In the genomic region with DNA sequence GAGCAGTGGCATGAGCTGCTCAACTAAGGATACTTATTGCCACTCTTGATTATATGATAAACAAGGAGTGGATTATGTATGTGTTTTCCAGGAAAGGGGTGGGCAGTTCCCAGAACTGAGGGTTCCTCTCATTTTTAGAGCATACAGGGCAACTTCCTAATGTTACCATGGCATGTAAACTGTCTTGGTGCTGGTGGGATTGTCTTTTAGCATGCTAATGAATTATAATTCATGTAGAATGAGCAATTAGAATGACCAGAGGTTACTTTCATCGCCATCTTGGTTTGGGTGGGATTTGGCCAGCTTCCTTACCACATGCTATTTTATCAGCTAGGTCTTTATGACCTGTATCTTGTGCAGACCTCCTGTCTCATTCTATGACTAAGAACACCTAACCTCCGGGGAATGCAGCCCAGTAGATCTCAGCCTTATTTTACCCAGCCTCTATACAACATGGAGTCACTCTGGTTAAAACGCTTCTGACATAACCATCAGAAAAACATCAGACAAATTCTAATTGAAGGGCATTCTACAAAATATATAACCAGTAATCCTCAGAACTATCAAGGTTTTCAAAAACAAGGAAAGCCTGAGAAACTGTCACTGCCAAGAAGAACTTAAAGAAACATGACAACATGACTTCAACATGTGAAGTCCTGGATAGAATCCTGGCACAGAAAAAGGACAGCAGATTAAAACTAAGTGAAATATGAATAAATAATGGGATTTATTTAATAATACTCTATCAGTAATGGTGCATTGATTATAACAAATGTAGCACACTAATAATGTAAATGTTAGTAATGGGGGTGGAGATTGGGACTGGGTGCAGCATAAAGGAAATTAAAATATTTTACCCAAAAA, we compare ENCODE assay signal across 19 cellular contexts.
DNase-seq lines count a peak whose midpoint lies in the region; ATAC-seq, FAIRE-seq and TF ChIP-seq lines count a peak whose summit lies in the region.
"Had no signal": no experiment of that assay in that cellular context is flagged by ENCODE, and none has a peak within 500 bp of the region (broad histone marks: within the 10 kb centered on the region; RNA-seq: fewer than 3 reads in every experiment).

No MANE protein-coding gene starts in this region.

- H3K9me3 ChIP-seq in astrocyte (ENCODE audit: insufficient read depth, low read depth, low read length), result no peaks in the 10 kb centered on the region
- no peaks in the 10 kb centered on the region for H3K9me3 ChIP-seq in osteoblast (ENCODE audit: low read depth, low read length)
- H3K9me3 ChIP-seq: BLaER1 treated with 17β-estradiol and CSF1 and Interleukin-3, amounts not matched to agents 10 nM and 100 nM had no signal

- H3K4me2 ChIP-seq in astrocyte (ENCODE audit: low read length), result no peak overlapping the region
- H3K4me2 ChIP-seq in osteoblast (ENCODE audit: insufficient read depth, low read length), result no peak overlapping the region

- H2AFZ ChIP-seq in astrocyte (ENCODE audit: low read depth, low read length), result no peak overlapping the region
- peak overlapping the region; percentile 30 for H2AFZ ChIP-seq in osteoblast (ENCODE audit: low read length)

- ATAC-seq in GM19463 (IDR thresholded peaks at IDR 0.05; ENCODE audit: unreplicated experiment) (no peak), HG02870 (IDR thresholded peaks at IDR 0.05; ENCODE audit: unreplicated experiment) (no peak), GM21529 (IDR thresholded peaks at IDR 0.05; ENCODE audit: unreplicated experiment) (no peak)
- ATAC-seq: CD8-positive, alpha-beta T cell had no signal

- H3K36me3 Mint-ChIP-seq in astrocyte (ENCODE audit: low read depth, unreplicated experiment), result no peaks in the 10 kb centered on the region
- H3K36me3 Mint-ChIP-seq in activated CD4-positive, alpha-beta memory T cell treated with anti-CD3 and anti-CD28 coated beads for 36 hours, result no peaks in the 10 kb centered on the region
- H3K36me3 Mint-ChIP-seq: CD8-positive, alpha-beta T cell had no signal

- no peak overlapping the region for H3K4me3 Mint-ChIP-seq in astrocyte (ENCODE audit: unreplicated experiment)
- H3K4me3 Mint-ChIP-seq in activated CD4-positive, alpha-beta memory T cell treated with anti-CD3 and anti-CD28 coated beads for 36 hours, result no peak overlapping the region
- H3K4me3 Mint-ChIP-seq: B cell; CD8-positive, alpha-beta T cell; H9 had no signal

- peak; percentile 4 for DNase-seq in Daoy (ENCODE audit: low read depth)
- peak; percentile 40 for DNase-seq in M059J (ENCODE audit: low read depth)
- DNase-seq in astrocyte (ENCODE audit: low read depth), result peak; percentile 1
- no peak for DNase-seq in osteoblast (ENCODE audit: insufficient read length, low spot score, missing footprints)
- no peak for DNase-seq in activated CD4-positive, alpha-beta memory T cell treated with anti-CD3 and anti-CD28 coated beads for 36 hours
- DNase-seq: 8988T; Calu3; CD8-positive, alpha-beta T cell; DMS79 treated with DMSO at 0.1 percent for 48 hours; GDM1; H9 had no signal

- H3K4me3 ChIP-seq in astrocyte (ENCODE audit: insufficient read depth, low read depth, low read length) (no peak overlapping the region), osteoblast (ENCODE audit: insufficient read depth, low read length) (no peak overlapping the region)
- H3K4me3 ChIP-seq: BLaER1 treated with 17β-estradiol and CSF1 and Interleukin-3, amounts not matched to agents 10 nM and 100 nM had no signal

- H3K79me2 ChIP-seq in astrocyte (ENCODE audit: insufficient read depth, low read length), result no peaks in the 10 kb centered on the region
- no peaks in the 10 kb centered on the region for H3K79me2 ChIP-seq in osteoblast (ENCODE audit: insufficient read depth, low read length)

- POLR2A ChIA-PET in activated CD4-positive, alpha-beta memory T cell treated with anti-CD3 and anti-CD28 coated beads for 36 hours (lab: Charles Lee), result no interaction called here

- no peaks in the 10 kb centered on the region for H3K4me1 ChIP-seq in astrocyte (ENCODE audit: insufficient read depth, low read length)
- no peaks in the 10 kb centered on the region for H3K4me1 ChIP-seq in osteoblast (ENCODE audit: insufficient read depth, low read length)

- CTCF ChIA-PET in activated CD4-positive, alpha-beta memory T cell treated with anti-CD3 and anti-CD28 coated beads for 36 hours (lab: Charles Lee), result no interaction called here

- H3K9me3 Mint-ChIP-seq in astrocyte (ENCODE audit: unreplicated experiment), result no peaks in the 10 kb centered on the region
- no peaks in the 10 kb centered on the region for H3K9me3 Mint-ChIP-seq in activated CD4-positive, alpha-beta memory T cell treated with anti-CD3 and anti-CD28 coated beads for 36 hours
- H3K9me3 Mint-ChIP-seq: CD8-positive, alpha-beta T cell; H9 had no signal

- H3K36me3 ChIP-seq in astrocyte (ENCODE audit: insufficient read depth, low read length) (no peaks in the 10 kb centered on the region), osteoblast (ENCODE audit: insufficient read depth, low read length) (no peaks in the 10 kb centered on the region)
- H3K36me3 ChIP-seq: BLaER1 treated with 17β-estradiol and CSF1 and Interleukin-3, amounts not matched to agents 10 nM and 100 nM had no signal

- H4K20me1 ChIP-seq in astrocyte (ENCODE audit: insufficient read depth, low read length) (no peaks in the 10 kb centered on the region), osteoblast (ENCODE audit: insufficient read depth, low read length) (no peaks in the 10 kb centered on the region)
- H4K20me1 ChIP-seq: BLaER1 treated with 17β-estradiol and CSF1 and Interleukin-3, amounts not matched to agents 10 nM and 100 nM had no signal

- intact Hi-C loops in activated CD4-positive, alpha-beta memory T cell treated with anti-CD3 and anti-CD28 coated beads for 36 hours (cut with micrococcal nuclease), result no loop called here

- no peak overlapping the region for H3K9ac ChIP-seq in astrocyte (ENCODE audit: low read length)
- H3K9ac ChIP-seq: BLaER1 treated with 17β-estradiol and CSF1 and Interleukin-3, amounts not matched to agents 10 nM and 100 nM had no signal

- H3K27ac ChIP-seq in astrocyte (ENCODE audit: low read depth, low read length) (no peak overlapping the region), osteoblast (ENCODE audit: low read depth, low read length) (no peak overlapping the region)
- H3K27ac ChIP-seq: BLaER1 treated with 17β-estradiol and CSF1 and Interleukin-3, amounts not matched to agents 10 nM and 100 nM had no signal

- no peaks in the 10 kb centered on the region for H3K27me3 ChIP-seq in astrocyte (ENCODE audit: insufficient read depth, low read length)
- H3K27me3 ChIP-seq in osteoblast (ENCODE audit: insufficient read depth, low read length), result no peaks in the 10 kb centered on the region
- H3K27me3 ChIP-seq: BLaER1 treated with 17β-estradiol and CSF1 and Interleukin-3, amounts not matched to agents 10 nM and 100 nM had no signal

- H3K4me1 Mint-ChIP-seq in astrocyte (ENCODE audit: low read depth, unreplicated experiment), result no peaks in the 10 kb centered on the region
- no peaks in the 10 kb centered on the region for H3K4me1 Mint-ChIP-seq in activated CD4-positive, alpha-beta memory T cell treated with anti-CD3 and anti-CD28 coated beads for 36 hours (ENCODE audit: low read depth)
- H3K4me1 Mint-ChIP-seq: B cell had no signal

- TF ChIP-seq CTCF in astrocyte (IDR thresholded peaks at IDR 0.05; ENCODE audit: insufficient read depth, low read depth, low read length) (no peak), osteoblast (IDR thresholded peaks at IDR 0.05; ENCODE audit: extremely low read depth, low read depth, low read length) (no peak)

- FAIRE-seq in astrocyte (lab: Jason Lieb, UNC), result no peak
- FAIRE-seq: GM12892, GM18507, H1 had no signal

- H3K27me3 Mint-ChIP-seq in astrocyte (ENCODE audit: low read depth, unreplicated experiment), result no peaks in the 10 kb centered on the region
- no peaks in the 10 kb centered on the region for H3K27me3 Mint-ChIP-seq in activated CD4-positive, alpha-beta memory T cell treated with anti-CD3 and anti-CD28 coated beads for 36 hours
- H3K27me3 Mint-ChIP-seq: B cell had no signal

- no peak overlapping the region for H3K27ac Mint-ChIP-seq in astrocyte (ENCODE audit: unreplicated experiment)
- no peak overlapping the region for H3K27ac Mint-ChIP-seq in activated CD4-positive, alpha-beta memory T cell treated with anti-CD3 and anti-CD28 coated beads for 36 hours
- H3K27ac Mint-ChIP-seq: B cell; CD8-positive, alpha-beta T cell had no signal

Comparison
In these comparisons a context has a peak if more than half of its experiments do, and no peak if none do; other contexts are left out.
1. DNase-seq: peak in Daoy (single experiment), M059J (single experiment) and astrocyte (single experiment); none in osteoblast (single experiment) and activated CD4-positive, alpha-beta memory T cell treated with anti-CD3 and anti-CD28 coated beads for 36 hours (single experiment).